Comparison of ENCODE assay signal across 11 cellular contexts in genomic region chr11:12215192-12215591, GRCh38.
DNase-seq lines count a peak whose midpoint lies in the region; ATAC-seq and TF ChIP-seq lines count a peak whose summit lies in the region.
"Had no signal": no experiment of that assay in that cellular context is flagged by ENCODE, and none has a peak within 500 bp of the region (broad histone marks: within the 10 kb centered on the region; RNA-seq: fewer than 3 reads in every experiment).

No MANE protein-coding gene starts in this region.

- H3K36me3 Mint-ChIP-seq in HFFc6 (ENCODE audit: low read depth): peaks cover 80% of the 10 kb centered on the region

- H3K9me3 Mint-ChIP-seq in HFFc6: no peaks in the 10 kb centered on the region

- H4K20me1 ChIP-seq in BLaER1: no peaks in the 10 kb centered on the region

- peak overlapping the region; percentile 81 for H3K27ac Mint-ChIP-seq in HFFc6

- no peak overlapping the region for H3K4me3 ChIP-seq in BLaER1

- no peaks in the 10 kb centered on the region for H3K9me3 ChIP-seq in BLaER1

- ATAC-seq in left colon (peak; percentile 26), GM18519 (IDR thresholded peaks at IDR 0.05; ENCODE audit: low FRiP score, unreplicated experiment) (no peak), GM19463 (IDR thresholded peaks at IDR 0.05; ENCODE audit: unreplicated experiment) (no peak)
- ATAC-seq: Panc1 had no signal

- no peaks in the 10 kb centered on the region for H3K27me3 ChIP-seq in BLaER1

- peaks cover 44% of the 10 kb centered on the region for H3K4me1 Mint-ChIP-seq in HFFc6 (ENCODE audit: low read depth)

- peak overlapping the region; percentile 81 for H3K4me2 ChIP-seq in BLaER1

- peaks cover 59% of the 10 kb centered on the region for H3K4me1 ChIP-seq in BLaER1

- no peak overlapping the region for H3K4me3 Mint-ChIP-seq in HFFc6

- H3K36me3 ChIP-seq in BLaER1: no peaks in the 10 kb centered on the region

- DNase-seq in HFFc6 (no peak), NOMO-1 treated with dmso at 0.1 percent for 144 hours (lab: John Stamatoyannopoulos, UW; ENCODE audit: unreplicated experiment) (peak; percentile 11), left colon (no peak), HCEC 1CT (no peak), 8988T (no peak)
- DNase-seq: activated CD4-positive, alpha-beta T cell treated with anti-CD3 and anti-CD28 coated beads for 1 hour; stimulated activated CD4-positive, alpha-beta T cell treated with anti-CD3 and anti-CD28 coated beads, Interleukin-1b, Interleukin-23, amount 100 ng/mL, for 48 hours had no signal

- H3K27ac ChIP-seq in BLaER1: 0 out of 2 replicates have a peak overlapping the region, but pooled peaks have one; percentile 29

- intact Hi-C loops in left colon (cut with DNase I, micrococcal nuclease): loop anchor here in 1 of 2 donors (10.0 kb wide), 1 partner anchor 50 kb away; no protein-coding TSS in a partner anchor

- H3K27me3 Mint-ChIP-seq in HFFc6 (ENCODE audit: insufficient read depth): peaks cover 5% of the 10 kb centered on the region

- no peak for TF ChIP-seq CTCF in HFFc6 (IDR thresholded peaks at IDR 0.05)

- H3K9ac ChIP-seq in BLaER1: peak overlapping the region; percentile 30; the same call in 1 of the 2 replicates
